ENCODE assay signal across 1 cellular context in the genomic region with DNA sequence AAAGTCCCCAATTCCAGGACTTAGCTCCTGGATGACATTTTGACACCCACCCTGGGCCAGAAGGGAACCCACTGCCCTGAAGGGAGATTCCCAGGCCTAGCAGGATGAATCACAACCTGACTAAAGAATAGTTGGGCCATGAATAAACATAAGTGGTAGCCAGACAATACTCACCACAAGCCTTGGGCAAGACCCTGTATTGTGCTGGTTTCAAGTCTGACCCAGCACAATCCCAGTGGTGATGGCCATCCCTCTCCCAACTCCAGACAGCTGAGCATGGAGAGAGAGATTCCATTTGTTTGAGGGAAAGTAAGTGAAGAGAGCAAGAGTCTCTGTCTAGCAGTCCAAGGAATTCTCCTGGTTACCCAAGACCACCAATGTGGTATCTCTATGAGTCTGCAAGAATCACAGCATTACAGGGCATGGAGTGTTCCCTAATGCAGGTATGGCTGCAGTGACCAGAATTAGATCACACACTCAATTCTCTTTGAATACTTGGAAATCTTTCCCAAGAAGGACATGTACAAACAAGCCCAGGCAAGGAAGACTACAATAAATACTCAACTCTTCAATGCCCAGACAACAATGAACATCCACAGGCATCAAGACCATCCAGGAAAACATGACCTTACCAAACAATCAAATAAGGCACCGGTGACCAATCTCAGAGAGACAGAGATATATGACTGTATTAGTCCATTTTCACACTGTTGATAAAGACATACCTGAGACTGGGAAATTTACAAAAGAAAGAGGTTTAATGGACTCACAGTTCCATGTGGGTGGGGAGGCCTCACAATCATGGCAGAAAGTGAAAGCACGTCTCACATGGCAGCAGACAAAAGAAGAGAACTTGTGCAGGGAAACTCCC.
TF ChIP-seq lines count a peak whose summit lies in the region.

No MANE protein-coding gene starts in this region.

TF ChIP-seq in H1, 55 proteins besides CTCF, POLR2A, EP300 and RAD21 (continued from another document):
- TF ChIP-seq ATF2 (IDR thresholded peaks at IDR 0.05; ENCODE audit: low read length) (no peak), CTBP2 (IDR thresholded peaks at IDR 0.05; ENCODE audit: borderline replicate concordance, insufficient read depth, insufficient read length, low read length) (no peak), POU5F1 (IDR thresholded peaks at IDR 0.05; ENCODE audit: low read depth, low read length) (no peak), HDAC2 (IDR thresholded peaks at IDR 0.05; ENCODE audit: borderline replicate concordance in 1 of 2, low read depth in 2 of 2, low read length in 2 of 2) (no peak), BRCA1 (IDR thresholded peaks at IDR 0.05; ENCODE audit: low read depth, low read length) (no peak)
